In genomic region chr17:74444406-74444805, GRCh38 we compare ENCODE assay signal across 15 cellular contexts. TPM values are rescaled to one million over a fixed set of nuclear protein-coding genes. Genes with fewer than 3 reads are reported as not detected.
DNase-seq lines count a peak whose midpoint lies in the region; ATAC-seq, FAIRE-seq and TF ChIP-seq lines count a peak whose summit lies in the region.
"Had no signal": no experiment of that assay in that cellular context is flagged by ENCODE, and none has a peak within 500 bp of the region (broad histone marks: within the 10 kb centered on the region; RNA-seq: fewer than 3 reads in every experiment).

No MANE protein-coding gene starts in this region.

- no peaks in the 10 kb centered on the region for H4K20me1 ChIP-seq in BLaER1

- H3K4me1 ChIP-seq in BLaER1: peaks cover 75% of the 10 kb centered on the region
- H3K4me1 ChIP-seq in right atrium auricular region: peaks cover 0 to 59% of the 10 kb centered on the region in 2 donors
- peaks cover 34% of the 10 kb centered on the region for H3K4me1 ChIP-seq in ovary (ENCODE audit: insufficient read depth)

- intact Hi-C loops in ovary (cut with DNase I): no loop called here

- FAIRE-seq in GM12891 (lab: Jason Lieb, UNC): no peak
- FAIRE-seq: TTC549 had no signal

- no peak for TF ChIP-seq CTCF in WTC11 (IDR thresholded peaks at IDR 0.05)
- no peak for TF ChIP-seq CTCF in right atrium auricular region (IDR thresholded peaks at IDR 0.05)
- TF ChIP-seq CTCF in ovary (IDR thresholded peaks at IDR 0.05): no peak

- ATAC-seq in WTC11: peak; percentile 6; the same call in 1 of the 2 replicates
- no peak for ATAC-seq in HG03196 (IDR thresholded peaks at IDR 0.05; ENCODE audit: unreplicated experiment)
- ATAC-seq in HG02840 (IDR thresholded peaks at IDR 0.05; ENCODE audit: low FRiP score, unreplicated experiment): no peak
- ATAC-seq: esophagus mucosa, PC-3 had no signal

- no peak overlapping the region for H3K27ac Mint-ChIP-seq in WTC11

- no peak overlapping the region for H3K4me3 Mint-ChIP-seq in WTC11

- H3K4me1 Mint-ChIP-seq in WTC11: peaks cover 25% of the 10 kb centered on the region

- H3K36me3 ChIP-seq in BLaER1: no peaks in the 10 kb centered on the region
- peaks cover 8% of the 10 kb centered on the region for H3K36me3 ChIP-seq in right atrium auricular region
- H3K36me3 ChIP-seq in ovary: no peaks in the 10 kb centered on the region

- DNase-seq in WTC11 (ENCODE audit: low spot score) (no peak), right atrium auricular region (ENCODE audit: low spot score) (no peak), ovary (peak; percentile 73 to 87 (median 76)), HPDE6-E6E7 (ENCODE audit: extremely low spot score) (no peak), GM12891 (ENCODE audit: insufficient read length, low spot score) (no peak)
- DNase-seq: activated T-cell treated with anti-CD3 and anti-CD28 coated beads, Interleukin-2, amount 50 U/mL, for 1 hour; NCI-H187; PC-3 had no signal

- H3K27ac ChIP-seq in BLaER1 (no peak overlapping the region), right atrium auricular region (peak overlapping the region; percentile 86 to 94), ovary (peak overlapping the region in 1 of 2 donors; percentile 75)

- TF ChIP-seq EP300 in ovary (IDR thresholded peaks at IDR 0.05): no peak

- H3K27me3 ChIP-seq in BLaER1: peaks cover 6% of the 10 kb centered on the region; the same call in 1 of the 2 replicates
- no peaks in the 10 kb centered on the region for H3K27me3 ChIP-seq in right atrium auricular region
- H3K27me3 ChIP-seq in ovary: no peaks in the 10 kb centered on the region

- TF ChIP-seq POLR2A in ovary (IDR thresholded peaks at IDR 0.05) (no peak), GM12891 (IDR thresholded peaks at IDR 0.05; ENCODE audit: low read depth, low read length) (no peak)

- CTCF ChIA-PET in WTC11 (lab: Charles Lee): interaction anchor here (1.0 to 5.8 kb wide), 8 partner anchors 10 to 143 kb away, joined by 3 to 36 read pairs (median 4); partner anchors contain the start of gene GPR142

- H3K27me3 Mint-ChIP-seq in WTC11 (ENCODE audit: low read depth): no peaks in the 10 kb centered on the region

- H3K4me3 ChIP-seq in BLaER1 (no peak overlapping the region), right atrium auricular region (no peak overlapping the region), ovary (no peak overlapping the region)
- H3K4me3 ChIP-seq: skin epidermis had no signal

- POLR2A ChIA-PET in WTC11 (lab: Charles Lee): interaction anchor here (1.0 to 2.4 kb wide), 2 partner anchors 9 to 12 kb away, joined by 3 to 11 read pairs; no protein-coding TSS in a partner anchor

- H3K9me3 Mint-ChIP-seq in WTC11: no peaks in the 10 kb centered on the region

- H3K4me2 ChIP-seq in BLaER1: peak overlapping the region; percentile 93

- peaks cover 7% of the 10 kb centered on the region; the same call in 1 of the 2 replicates for H3K36me3 Mint-ChIP-seq in WTC11

- WGBS in ovary, 3 donors: 18 to 26% (median 19%) methylated on average over 12 of the region's 12 CpGs

- H3K9me3 ChIP-seq in BLaER1 (0 out of 2 replicates have a peak, but pooled peaks cover 4% of the 10 kb centered on the region), right atrium auricular region (no peaks in the 10 kb centered on the region), ovary (no peaks in the 10 kb centered on the region)

- H3K9ac ChIP-seq in BLaER1: no peak overlapping the region

TF ChIP-seq in WTC11, 78 proteins besides CTCF, POLR2A, EP300 and RAD21 (continues in another document):
- TF ChIP-seq IRF1 (CRISPR knock-in tag; IDR thresholded peaks at IDR 0.05): no peak
- no peak for TF ChIP-seq SMAD4 (CRISPR knock-in tag; IDR thresholded peaks at IDR 0.05)
- no peak for TF ChIP-seq IRF2 (CRISPR knock-in tag; IDR thresholded peaks at IDR 0.05; ENCODE audit: borderline replicate concordance, low read depth)
- no peak for TF ChIP-seq OVOL2 (CRISPR knock-in tag; IDR thresholded peaks at IDR 0.05; ENCODE audit: borderline replicate concordance)
- TF ChIP-seq NFATC4 (CRISPR knock-in tag; IDR thresholded peaks at IDR 0.05): no peak
- no peak for TF ChIP-seq CDX4 (CRISPR knock-in tag; IDR thresholded peaks at IDR 0.05; ENCODE audit: borderline replicate concordance)
- no peak for TF ChIP-seq ZNF671 (CRISPR knock-in tag; IDR thresholded peaks at IDR 0.05)
- no peak for TF ChIP-seq RORB (CRISPR knock-in tag; IDR thresholded peaks at IDR 0.05)
- no peak for TF ChIP-seq E2F5 (CRISPR knock-in tag; IDR thresholded peaks at IDR 0.05)
- no peak for TF ChIP-seq MAX (CRISPR knock-in tag; IDR thresholded peaks at IDR 0.05)
- TF ChIP-seq NR2C2 (CRISPR knock-in tag; IDR thresholded peaks at IDR 0.05): no peak

TF ChIP-seq in GM12891, 5 proteins besides CTCF, POLR2A, EP300 and RAD21:
- TF ChIP-seq SPI1 (IDR thresholded peaks at IDR 0.05; ENCODE audit: low read depth, low read length) (no peak), POLR2AphosphoS5 (IDR thresholded peaks at IDR 0.05; ENCODE audit: low read depth, low read length) (no peak), PAX5 (IDR thresholded peaks at IDR 0.05; ENCODE audit: insufficient read depth, low read length, severe bottlenecking) (no peak), TAF1 (IDR thresholded peaks at IDR 0.05; ENCODE audit: low read depth, low read length) (no peak), POU2F2 (IDR thresholded peaks at IDR 0.05; ENCODE audit: low read depth, low read length) (no peak)
TF ChIP-seq in GM12891: peak in this region for 0.

RNA-seq across cellular contexts. Expression of gene GPRC5C, which starts 12.5 kb away (rescaled TPM):
- total RNA-seq in WTC11 (2021) (19.6 to 20.7 TPM (median 20.6 TPM) in 3 replicates), right atrium auricular region (10 to 100 TPM; 39.0 to 48.0 TPM), ovary (100 to 1,000 TPM in 1 of 7 donors, 10 to 100 TPM in 6; 39.7 to 133 (median 63.9) TPM)
- 10 to 100 TPM in 1 of 2 donors, 1 to 10 TPM in 1; 3.7 to 59.1 TPM for polyA plus RNA-seq in ovary
- polyA plus RNA-seq in GM12891 (2012; ENCODE audit: low read depth, missing spikeins): 7.5 TPM

RNA-seq across cellular contexts. Expression of gene CD300A, which starts 22.0 kb away (rescaled TPM):
- total RNA-seq in WTC11 (2021): 1.1 to 2.0 TPM (median 1.7 TPM) in 3 replicates
- total RNA-seq in right atrium auricular region: 1 to 10 TPM; 2.0 to 7.8 TPM
- 1 to 10 TPM; 1.4 to 5.5 (median 2.1) TPM for total RNA-seq in ovary
- 1 to 10 TPM; 1.5 to 4.8 TPM for polyA plus RNA-seq in ovary
- polyA plus RNA-seq in GM12891 (2012; ENCODE audit: low read depth, missing spikeins): 40.2 TPM
- total RNA-seq: kidney epithelial cell, PC-3 had no signal

Comparison
In these comparisons a context has a peak if more than half of its experiments do, and no peak if none do; other contexts are left out.
1. DNase-seq: peak in ovary (5 of 5); none in WTC11 (single experiment), right atrium auricular region (single experiment), HPDE6-E6E7 (single experiment) and GM12891 (single experiment).